9 cellular contexts compared by ENCODE assay signal in the genomic region with DNA sequence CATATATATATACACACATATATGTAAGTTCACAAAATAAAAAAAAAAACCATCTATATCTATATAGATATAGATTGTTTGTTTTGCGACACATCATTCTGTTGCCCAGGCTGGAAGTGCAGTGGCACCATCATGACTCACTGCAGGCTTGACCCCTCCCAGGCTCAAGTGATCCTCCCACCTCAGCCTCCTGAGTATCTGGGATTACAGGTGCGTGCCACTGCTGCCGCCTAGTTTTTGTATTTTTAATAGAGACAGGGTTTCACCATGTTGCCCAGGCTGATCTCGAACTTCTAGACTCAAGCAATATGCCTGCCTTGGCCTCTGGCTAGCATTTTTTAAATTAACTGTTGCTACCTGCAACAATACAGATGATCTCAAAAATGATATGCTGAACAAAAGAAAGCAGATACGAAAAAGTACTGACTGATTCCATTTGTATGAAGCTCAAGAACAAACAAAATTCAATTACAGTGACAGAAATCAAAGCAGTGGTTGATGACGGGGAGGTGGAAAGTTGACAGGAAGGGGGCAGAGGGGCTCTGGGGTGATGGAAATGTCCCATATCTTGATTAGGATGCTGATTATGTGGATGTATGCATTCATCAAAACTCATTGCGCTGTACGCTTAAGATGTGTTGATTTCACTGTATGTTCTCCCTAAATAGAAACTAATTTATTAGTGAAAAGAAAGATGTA. TPM values are rescaled to one million over a fixed set of nuclear protein-coding genes. Genes with fewer than 3 reads are reported as not detected.
DNase-seq lines count a peak whose midpoint lies in the region; ATAC-seq, FAIRE-seq and TF ChIP-seq lines count a peak whose summit lies in the region.
"Had no signal": no experiment of that assay in that cellular context is flagged by ENCODE, and none has a peak within 500 bp of the region (broad histone marks: within the 10 kb centered on the region; RNA-seq: fewer than 3 reads in every experiment).

No MANE protein-coding gene starts in this region.

- H3K9me3 ChIP-seq in astrocyte (ENCODE audit: insufficient read depth, low read depth, low read length) (no peaks in the 10 kb centered on the region), smooth muscle cell (replicated peaks; ENCODE audit: low read depth) (no peaks in the 10 kb centered on the region)

- H3K9me3 Mint-ChIP-seq in astrocyte (ENCODE audit: unreplicated experiment), result no peaks in the 10 kb centered on the region
- H3K9me3 Mint-ChIP-seq in type B pancreatic cell, result no peaks in the 10 kb centered on the region

- ATAC-seq in GM21526 (IDR thresholded peaks at IDR 0.05; ENCODE audit: low FRiP score, unreplicated experiment), result no peak

- H3K27me3 ChIP-seq in astrocyte (ENCODE audit: insufficient read depth, low read length) (no peaks in the 10 kb centered on the region), smooth muscle cell (ENCODE audit: low read depth) (no peaks in the 10 kb centered on the region)

- H3K4me1 ChIP-seq in astrocyte (ENCODE audit: insufficient read depth, low read length), result peaks cover 33% of the 10 kb centered on the region
- H3K4me1 ChIP-seq in smooth muscle cell (ENCODE audit: low read depth), result peaks cover 5% of the 10 kb centered on the region

- peak overlapping the region; percentile 10 for H3K9ac ChIP-seq in astrocyte (ENCODE audit: low read length)
- peak overlapping the region; percentile 81 for H3K9ac ChIP-seq in smooth muscle cell (ENCODE audit: low read depth)

- no peak overlapping the region for H2AFZ ChIP-seq in astrocyte (ENCODE audit: low read depth, low read length)
- no peak overlapping the region for H2AFZ ChIP-seq in smooth muscle cell (ENCODE audit: low read depth)

- H3K4me3 ChIP-seq in astrocyte (ENCODE audit: insufficient read depth, low read depth, low read length) (no peak overlapping the region), smooth muscle cell (no peak overlapping the region)

- H3K27ac ChIP-seq in astrocyte (ENCODE audit: low read depth, low read length) (peak overlapping the region; percentile 94), smooth muscle cell (ENCODE audit: low read depth) (peak overlapping the region; percentile 89)
- H3K27ac ChIP-seq: VCaP had no signal

- FAIRE-seq in astrocyte (lab: Jason Lieb, UNC), result no peak

- no peaks in the 10 kb centered on the region for H3K27me3 Mint-ChIP-seq in astrocyte (ENCODE audit: low read depth, unreplicated experiment)
- H3K27me3 Mint-ChIP-seq in type B pancreatic cell, result no peaks in the 10 kb centered on the region

- TF ChIP-seq CTCF in astrocyte (IDR thresholded peaks at IDR 0.05; ENCODE audit: insufficient read depth, low read depth, low read length) (no peak), smooth muscle cell (IDR thresholded peaks at IDR 0.05; ENCODE audit: borderline replicate concordance, insufficient read depth, poor library complexity, severe bottlenecking) (no peak), type B pancreatic cell (conservative IDR thresholded peaks at IDR 0.05) (no peak)

- H3F3A ChIP-seq in smooth muscle cell (ENCODE audit: low read depth), result peaks cover 16% of the 10 kb centered on the region

- WGBS in smooth muscle cell (ENCODE audit: low lambda C conversion rate), result 92% methylated on average over 8 of the region's 8 CpGs

- peaks cover 35% of the 10 kb centered on the region for H3K4me1 Mint-ChIP-seq in astrocyte (ENCODE audit: low read depth, unreplicated experiment)
- peaks cover 20% of the 10 kb centered on the region for H3K4me1 Mint-ChIP-seq in type B pancreatic cell (ENCODE audit: unreplicated experiment)

- H4K20me1 ChIP-seq in astrocyte (ENCODE audit: insufficient read depth, low read length), result no peaks in the 10 kb centered on the region
- H4K20me1 ChIP-seq in smooth muscle cell (ENCODE audit: low read depth), result peaks cover 5% of the 10 kb centered on the region

- H3K4me3 Mint-ChIP-seq in astrocyte (ENCODE audit: unreplicated experiment), result no peak overlapping the region
- no peak overlapping the region for H3K4me3 Mint-ChIP-seq in type B pancreatic cell

- H3K36me3 Mint-ChIP-seq in astrocyte (ENCODE audit: low read depth, unreplicated experiment), result peaks cover 13% of the 10 kb centered on the region
- H3K36me3 Mint-ChIP-seq in type B pancreatic cell, result peaks cover 7% of the 10 kb centered on the region

- H3K27ac Mint-ChIP-seq in astrocyte (ENCODE audit: unreplicated experiment) (peak overlapping the region; percentile 75), type B pancreatic cell (no peak overlapping the region)

- peak; percentile 24 for DNase-seq in NCI-H146 (lab: John Stamatoyannopoulos, UW)
- DNase-seq in NCI-H146 treated with DMSO at 0.1 percent for 48 hours (lab: John Stamatoyannopoulos, UW; ENCODE audit: unreplicated experiment), result no peak
- DNase-seq in NCI-H226, result peak; percentile 76
- DNase-seq in astrocyte (ENCODE audit: low read depth), result no peak
- no peak for DNase-seq in smooth muscle cell (lab: John Stamatoyannopoulos, UW; ENCODE audit: unreplicated experiment)
- DNase-seq in OCI-M1 (lab: John Stamatoyannopoulos, UW), result no peak
- no peak for DNase-seq in type B pancreatic cell (ENCODE audit: extremely low spot score, unreplicated experiment)

- peak overlapping the region; percentile 81 for H3K4me2 ChIP-seq in astrocyte (ENCODE audit: low read length)
- H3K4me2 ChIP-seq in smooth muscle cell, result peak overlapping the region; percentile 73

- H3K36me3 ChIP-seq in astrocyte (ENCODE audit: insufficient read depth, low read length) (no peaks in the 10 kb centered on the region), smooth muscle cell (ENCODE audit: low read depth) (no peaks in the 10 kb centered on the region)

- H3K79me2 ChIP-seq in astrocyte (ENCODE audit: insufficient read depth, low read length) (peaks cover 84% of the 10 kb centered on the region), smooth muscle cell (ENCODE audit: low read depth) (peaks cover 89% of the 10 kb centered on the region)

RNA-seq across cellular contexts. Expression of gene ATXN1, which starts 49.6 kb away (rescaled TPM):
- total RNA-seq in astrocyte (68.3 and 70.9 TPM in 2 replicates), smooth muscle cell (40.6 and 45.8 TPM in 2 replicates), type B pancreatic cell (ENCODE audit: low replicate concordance) (33.7 and 35.1 TPM in 2 replicates)
- polyA plus RNA-seq in smooth muscle cell, result 17.9 and 22.8 TPM in 2 replicates

Comparison
In these comparisons a context has a peak if more than half of its experiments do, and no peak if none do; other contexts are left out.
1. DNase-seq: peak in NCI-H146 (single experiment) and NCI-H226 (single experiment); none in NCI-H146 treated with DMSO at 0.1 percent for 48 hours (single experiment), astrocyte (single experiment), smooth muscle cell (single experiment), OCI-M1 (single experiment) and type B pancreatic cell (single experiment).